8 cellular contexts compared by ENCODE assay signal in genomic region chr19:45507864-45508680, GRCh38. TPM values are rescaled to one million over a fixed set of nuclear protein-coding genes. Genes with fewer than 3 reads are reported as not detected.
DNase-seq lines count a peak whose midpoint lies in the region; ATAC-seq, FAIRE-seq and TF ChIP-seq lines count a peak whose summit lies in the region.

No MANE protein-coding gene starts in this region.

- TF ChIP-seq RAD21 in K562 (CRISPR knock-in tag; conservative IDR thresholded peaks at IDR 0.05 in 1 of 2, IDR thresholded peaks at IDR 0.05 in 1 of 2) = no peak

- no peak for FAIRE-seq in K562 (lab: Jason Lieb, UNC)

- POLR2A ChIA-PET in K562 (lab: Yijun Ruan, JAX) = interaction anchor here (0.5 to 1.6 kb wide), 5 partner anchors 18 to 338 kb away, joined by 3 to 5 read pairs (median 4); partner anchors contain the start of gene TRAPPC6A

- no peak overlapping the region for H2AFZ ChIP-seq in K562 (ENCODE audit: low read depth, low read length)

- no peaks in the 10 kb centered on the region for H3K9me1 ChIP-seq in K562 (ENCODE audit: control insufficient read depth, insufficient read depth, low read length)

- peaks cover 33% of the 10 kb centered on the region; the same call in 2 of the 3 replicates for H3K36me3 ChIP-seq in K562 (ENCODE audit: control insufficient read depth, insufficient read depth, low read length)

- BruUV-seq in K562 (replicated peaks; lab: Mats Ljungman, UMichigan) = TSS peak; percentile 51

- H4K20me1 ChIP-seq in K562 (replicated peaks; ENCODE audit: control insufficient read depth, insufficient read depth, low read length) = no peaks in the 10 kb centered on the region

- peaks cover 67% of the 10 kb centered on the region for H3K79me2 ChIP-seq in K562 (ENCODE audit: control insufficient read depth, insufficient read depth, low read length)

- DNase-seq in NCI-H2196 (lab: John Stamatoyannopoulos, UW; ENCODE audit: unreplicated experiment) (peak; percentile 55), NCI-H2196 treated with DMSO at 0.1 percent for 48 hours (lab: John Stamatoyannopoulos, UW; ENCODE audit: unreplicated experiment) (no peak), RPMI8226 (peak; percentile 45), K562 (ENCODE audit: extremely low read depth in 1 of 4, low spot score in 3 of 4) (peak in 3 of 4 experiments; percentile 55 to 76 (median 57)), islet precursor cell (peak; percentile 90), GOT3 (lab: John Stamatoyannopoulos, UW) (no peak)
- peak; percentile 45 for DNase-seq in stimulated activated CD4-positive, alpha-beta T cell treated with anti-CD3 and anti-CD28 coated beads, Interleukin-4, amount 100 ng/mL, for 24 hours

- H3K9ac ChIP-seq in K562 (ENCODE audit: insufficient read depth in 1 of 2, low read depth in 2 of 2, low read length in 2 of 2) = peak overlapping the region; percentile 95 to 97

- H3K9me3 ChIP-seq in K562 (replicated peaks; ENCODE audit: control insufficient read depth, insufficient read depth, low read depth, low read length) = no peaks in the 10 kb centered on the region

- peak overlapping the region; percentile 97 for H3K4me2 ChIP-seq in K562 (ENCODE audit: insufficient read depth, low read length)

- no peaks in the 10 kb centered on the region for H3K27me3 ChIP-seq in K562 (ENCODE audit: control insufficient read depth in 2 of 2, insufficient read depth in 2 of 2, low read length in 2 of 2)

- no peak for TF ChIP-seq CTCF in K562 (IDR thresholded peaks at IDR 0.05 in 2 of 3, conservative IDR thresholded peaks at IDR 0.05 in 1 of 3; ENCODE audit: insufficient read depth in 2 of 3, low read depth in 1 of 3, low read length in 3 of 3)

- H3K27ac ChIP-seq in K562 (ENCODE audit: extremely low read depth, low read depth, low read length) = peak overlapping the region; percentile 98

- intact Hi-C loops in K562 (cut with micrococcal nuclease) = loop anchor here (5.0 kb wide), 1 partner anchor 134 kb away; no protein-coding TSS in a partner anchor

- in situ Hi-C loops in K562 (cut with MboI) = no loop called here

- no peak for TF ChIP-seq POLR2A in K562 (conservative IDR thresholded peaks at IDR 0.05)

- WGBS in K562 (ENCODE audit: insufficient coverage, low coverage, missing lambda C conversion rate) = 2% methylated on average over 25 of the region's 44 CpGs

- peak; percentile 29 for ATAC-seq in K562
- ATAC-seq in HG02973 (IDR thresholded peaks at IDR 0.05; ENCODE audit: unreplicated experiment) = no peak

- CTCF ChIA-PET in K562 (lab: Yijun Ruan, JAX; ENCODE audit: low intra/inter-chr PET ratio) = no interaction called here

- no peak for TF ChIP-seq EP300 in K562 (IDR thresholded peaks at IDR 0.05; ENCODE audit: low read length)

- peak overlapping the region; percentile 99 for H3K4me3 ChIP-seq in K562

- H3K4me1 ChIP-seq in K562 (replicated peaks in 1 of 2; ENCODE audit: control insufficient read depth in 2 of 2, insufficient read depth in 2 of 2, low read length in 2 of 2) = peaks cover 31 to 45% of the 10 kb centered on the region in 2 experiments

TF ChIP-seq in K562, 482 proteins besides CTCF, POLR2A, EP300 and RAD21 (continues in another document):
- TF ChIP-seq FOXA3 (CRISPR knock-in tag; conservative IDR thresholded peaks at IDR 0.05 in 1 of 2, IDR thresholded peaks at IDR 0.05 in 1 of 2) (0 out of 4 replicates have a peak, but pooled peaks of 1 of the 2 experiments have one; percentile 21), NFRKB (IDR thresholded peaks at IDR 0.05; ENCODE audit: low read depth) (no peak), HDAC1 (IDR thresholded peaks at IDR 0.05) (peak in 1 of 2 experiments; percentile 39; a peak in 1 of 4 replicates), PRMT5 (CRISPR knock-in tag; IDR thresholded peaks at IDR 0.05) (no peak), ZC3H4 (CRISPR knock-in tag; IDR thresholded peaks at IDR 0.05; ENCODE audit: borderline replicate concordance) (0 out of 2 replicates have a peak, but pooled peaks have one; percentile 67), TOE1 (IDR thresholded peaks at IDR 0.05; ENCODE audit: borderline replicate concordance) (0 out of 2 replicates have a peak, but pooled peaks have one; percentile 20), TOE1 (CRISPR knock-in tag; IDR thresholded peaks at IDR 0.05; ENCODE audit: borderline replicate concordance, low read depth) (no peak), ZNF184 (CRISPR knock-in tag; IDR thresholded peaks at IDR 0.05) (no peak)

RNA-seq across cellular contexts. Expression of gene VASP, which starts 0.8 kb away (rescaled TPM):
- total RNA-seq in K562 (2011; cell fraction: chromatin; rRNA removed; ENCODE audit: low replicate concordance) = 123 and 279 TPM in 2 replicates
- total RNA-seq in K562 (2011; cell fraction: nucleolus; rRNA removed) = 127 and 148 TPM in 2 replicates
- 106 and 127 TPM in 2 replicates for total RNA-seq in K562 (2011; cell fraction: nucleoplasm; rRNA removed)
- total RNA-seq in K562 (2014; rRNA removed) (207 and 522 TPM in 2 replicates), K562 (2014; rRNA removed; fragmentation: Illumina TruSeq; extraction: Trizol) (98.6 and 104 TPM in 2 replicates), K562 (2015; rRNA removed; fragmentation: Illumina TruSeq; extraction: Trizol) (112 and 114 TPM in 2 replicates), K562 (2021) (248 and 261 TPM in 2 replicates)
- polyA plus RNA-seq in K562 (2011; rRNA removed) (92.0 and 102 TPM in 2 replicates), K562 (2014; fragmentation: Illumina TruSeq; extraction: Trizol) (169 and 182 TPM in 2 replicates), K562 (2014; fragmentation: Nextera tagmentation; extraction: Ambion mirVana) (10 to 100 TPM; 16.7 to 22.6 TPM), K562 (2014; rRNA removed) (148 and 251 TPM in 2 replicates)
- 80.7 and 337 TPM in 2 replicates for polyA plus RNA-seq in K562 (2011; cell fraction: cytosol; rRNA removed)
- polyA plus RNA-seq in K562 (2011; cell fraction: nucleus; rRNA removed) = 119 and 149 TPM in 2 replicates
- 109 and 183 TPM in 2 replicates for polyA plus RNA-seq in K562 (2012)
- polyA minus RNA-seq in K562 (2011; rRNA and poly(A)+ RNA removed) = 55.1 and 66.5 TPM in 2 replicates
- 131 and 134 TPM in 2 replicates for polyA minus RNA-seq in K562 (2011; cell fraction: cytosol; rRNA and poly(A)+ RNA removed)
- 72.3 and 93.4 TPM in 2 replicates for polyA minus RNA-seq in K562 (2011; cell fraction: nucleus; rRNA and poly(A)+ RNA removed)

RNA-seq across cellular contexts. Expression of gene PPM1N, which starts 9.8 kb away (rescaled TPM):
- 2.8 and 3.4 TPM in 2 replicates for total RNA-seq in K562 (2011; cell fraction: chromatin; rRNA removed; ENCODE audit: low replicate concordance)
- 3.5 and 5.0 TPM in 2 replicates for total RNA-seq in K562 (2011; cell fraction: nucleolus; rRNA removed)
- total RNA-seq in K562 (2011; cell fraction: nucleoplasm; rRNA removed) = 2.3 and 3.4 TPM in 2 replicates
- total RNA-seq in K562 (2014; rRNA removed) (6.2 and 8.7 TPM in 2 replicates), K562 (2014; rRNA removed; fragmentation: Illumina TruSeq; extraction: Trizol) (5.4 and 6.1 TPM in 2 replicates), K562 (2015; rRNA removed; fragmentation: Illumina TruSeq; extraction: Trizol) (6.0 and 6.5 TPM in 2 replicates), K562 (2021) (6.4 and 7.6 TPM in 2 replicates)
- polyA plus RNA-seq in K562 (2011; rRNA removed) (4.5 and 7.8 TPM in 2 replicates), K562 (2014; fragmentation: Illumina TruSeq; extraction: Trizol) (8.5 and 10.4 TPM in 2 replicates), K562 (2014; fragmentation: Nextera tagmentation; extraction: Ambion mirVana) (10 to 100 TPM; 13.0 to 15.6 TPM), K562 (2014; rRNA removed) (14.0 and 15.7 TPM in 2 replicates)
- polyA plus RNA-seq in K562 (2011; cell fraction: cytosol; rRNA removed) = 7.5 and 9.8 TPM in 2 replicates
- polyA plus RNA-seq in K562 (2011; cell fraction: nucleus; rRNA removed) = 7.9 and 8.8 TPM in 2 replicates
- polyA plus RNA-seq in K562 (2012) = 9.6 and 13.5 TPM in 2 replicates
- 1.2 and 1.8 TPM in 2 replicates for polyA minus RNA-seq in K562 (2011; rRNA and poly(A)+ RNA removed)
- 1.1 and 1.3 TPM in 2 replicates for polyA minus RNA-seq in K562 (2011; cell fraction: cytosol; rRNA and poly(A)+ RNA removed)
- 1.5 and 1.8 TPM in 2 replicates for polyA minus RNA-seq in K562 (2011; cell fraction: nucleus; rRNA and poly(A)+ RNA removed)

RNA-seq across cellular contexts. Expression of gene RTN2, which starts 11.2 kb away (rescaled TPM):
- 9.6 and 30.7 TPM in 2 replicates for total RNA-seq in K562 (2011; cell fraction: chromatin; rRNA removed; ENCODE audit: low replicate concordance)
- 33.3 and 36.9 TPM in 2 replicates for total RNA-seq in K562 (2011; cell fraction: nucleolus; rRNA removed)
- total RNA-seq in K562 (2011; cell fraction: nucleoplasm; rRNA removed) = 17.6 and 21.3 TPM in 2 replicates
- 9.3 and 20.1 TPM in 2 replicates for total RNA-seq in K562 (2014; rRNA removed)
- 6.9 and 7.2 TPM in 2 replicates for total RNA-seq in K562 (2014; rRNA removed; fragmentation: Illumina TruSeq; extraction: Trizol)
- 7.2 and 8.3 TPM in 2 replicates for total RNA-seq in K562 (2015; rRNA removed; fragmentation: Illumina TruSeq; extraction: Trizol)
- total RNA-seq in K562 (2021) = 21.4 and 24.3 TPM in 2 replicates
- 14.1 and 23.1 TPM in 2 replicates for polyA plus RNA-seq in K562 (2011; rRNA removed)
- polyA plus RNA-seq in K562 (2011; cell fraction: cytosol; rRNA removed) = 28.2 and 40.0 TPM in 2 replicates
- polyA plus RNA-seq in K562 (2011; cell fraction: nucleus; rRNA removed) = 19.8 and 28.9 TPM in 2 replicates
- polyA plus RNA-seq in K562 (2012) = 30.4 and 54.3 TPM in 2 replicates
- 18.6 and 23.7 TPM in 2 replicates for polyA plus RNA-seq in K562 (2014; fragmentation: Illumina TruSeq; extraction: Trizol)
- polyA plus RNA-seq in K562 (2014; fragmentation: Nextera tagmentation; extraction: Ambion mirVana) = under 1 TPM; 0.53 to 0.69 TPM
- polyA plus RNA-seq in K562 (2014; rRNA removed) = 12.3 and 18.7 TPM in 2 replicates
- 7.4 and 8.3 TPM in 2 replicates for polyA minus RNA-seq in K562 (2011; rRNA and poly(A)+ RNA removed)
- 20.7 and 22.8 TPM in 2 replicates for polyA minus RNA-seq in K562 (2011; cell fraction: cytosol; rRNA and poly(A)+ RNA removed)
- polyA minus RNA-seq in K562 (2011; cell fraction: nucleus; rRNA and poly(A)+ RNA removed) = 9.0 and 16.4 TPM in 2 replicates

RNA-seq across cellular contexts. Expression of gene FOSB, which starts 40.3 kb away (rescaled TPM):
- 2.1 and 8.8 TPM in 2 replicates for total RNA-seq in K562 (2011; cell fraction: chromatin; rRNA removed; ENCODE audit: low replicate concordance)
- total RNA-seq in K562 (2011; cell fraction: nucleolus; rRNA removed) = 4.2 and 6.7 TPM in 2 replicates
- total RNA-seq in K562 (2011; cell fraction: nucleoplasm; rRNA removed) = 3.9 and 4.5 TPM in 2 replicates
- total RNA-seq in K562 (2014; rRNA removed) (1.2 and 1.6 TPM in 2 replicates), K562 (2014; rRNA removed; fragmentation: Illumina TruSeq; extraction: Trizol) (0.73 TPM in 2 replicates), K562 (2015; rRNA removed; fragmentation: Illumina TruSeq; extraction: Trizol) (0.18 and 0.26 TPM in 2 replicates), K562 (2021) (2.4 and 2.7 TPM in 2 replicates)
- polyA plus RNA-seq in K562 (2011; rRNA removed) (0.25 and 0.27 TPM in 2 replicates), K562 (2014; fragmentation: Illumina TruSeq; extraction: Trizol) (1.2 and 1.4 TPM in 2 replicates), K562 (2014; fragmentation: Nextera tagmentation; extraction: Ambion mirVana) (under 1 TPM; 0.11 to 0.30 TPM), K562 (2014; rRNA removed) (0.93 and 2.9 TPM in 2 replicates)
- polyA plus RNA-seq in K562 (2011; cell fraction: cytosol; rRNA removed) = 0.32 and 0.52 TPM in 2 replicates
- polyA plus RNA-seq in K562 (2011; cell fraction: nucleus; rRNA removed) = 1.8 and 3.8 TPM in 2 replicates
- 0.76 and 1.3 TPM in 2 replicates for polyA plus RNA-seq in K562 (2012)
- 0.54 and 0.77 TPM in 2 replicates for polyA minus RNA-seq in K562 (2011; rRNA and poly(A)+ RNA removed)
- 0.55 and 0.76 TPM in 2 replicates for polyA minus RNA-seq in K562 (2011; cell fraction: cytosol; rRNA and poly(A)+ RNA removed)
- polyA minus RNA-seq in K562 (2011; cell fraction: nucleus; rRNA and poly(A)+ RNA removed) = 2.8 and 3.6 TPM in 2 replicates

Comparison
In these comparisons a context has a peak if more than half of its experiments do, and no peak if none do; other contexts are left out.
1. DNase-seq: peak in NCI-H2196 (single experiment), RPMI8226 (single experiment), K562 (3 of 4), islet precursor cell (single experiment) and stimulated activated CD4-positive, alpha-beta T cell treated with anti-CD3 and anti-CD28 coated beads, Interleukin-4, amount 100 ng/mL, for 24 hours (single experiment); none in NCI-H2196 treated with DMSO at 0.1 percent for 48 hours (single experiment) and GOT3 (single experiment).